In the genomic region with DNA sequence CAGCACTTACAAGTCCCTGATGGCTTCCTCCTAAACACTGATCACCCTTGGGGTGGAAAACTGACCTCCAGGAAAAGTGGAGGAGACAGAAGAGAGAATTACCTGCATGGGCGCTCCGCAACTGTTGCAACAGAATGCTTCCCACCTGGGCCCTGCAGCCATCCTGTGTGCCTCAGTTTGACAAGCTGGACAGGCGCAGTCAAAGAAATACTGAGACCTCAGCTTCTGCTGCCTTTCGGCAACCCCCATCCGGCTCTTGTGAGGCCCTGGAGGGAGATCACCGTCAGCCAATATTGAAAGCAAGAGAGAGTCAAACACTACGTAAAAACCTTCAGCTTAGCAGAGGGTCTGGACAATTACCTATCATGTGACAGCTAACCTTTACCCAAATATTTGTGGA, we compare ENCODE assay signal across 1 cellular context.
TF ChIP-seq lines count a peak whose summit lies in the region.

No MANE protein-coding gene starts in this region.

TF ChIP-seq in A549, 52 proteins besides CTCF, POLR2A, EP300 and RAD21:
- TF ChIP-seq ZC3H11A (IDR thresholded peaks at IDR 0.05) (no peak), CBX2 (IDR thresholded peaks at IDR 0.05; ENCODE audit: borderline replicate concordance, low read depth) (no peak), KDM1A (IDR thresholded peaks at IDR 0.05; ENCODE audit: low read depth) (no peak), FOSL2 (IDR thresholded peaks at IDR 0.05) (no peak), FOSL2 (CRISPR knock-in tag; IDR thresholded peaks at IDR 0.05) (no peak)
- TF ChIP-seq, protein P1, sequence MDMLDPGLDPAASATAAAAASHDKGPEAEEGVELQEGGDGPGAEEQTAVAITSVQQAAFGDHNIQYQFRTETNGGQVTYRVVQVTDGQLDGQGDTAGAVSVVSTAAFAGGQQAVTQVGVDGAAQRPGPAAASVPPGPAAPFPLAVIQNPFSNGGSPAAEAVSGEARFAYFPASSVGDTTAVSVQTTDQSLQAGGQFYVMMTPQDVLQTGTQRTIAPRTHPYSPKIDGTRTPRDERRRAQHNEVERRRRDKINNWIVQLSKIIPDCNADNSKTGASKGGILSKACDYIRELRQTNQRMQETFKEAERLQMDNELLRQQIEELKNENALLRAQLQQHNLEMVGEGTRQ (IDR thresholded peaks at IDR 0.05) = no peak
